21 cellular contexts compared by ENCODE assay signal in the genomic region with DNA sequence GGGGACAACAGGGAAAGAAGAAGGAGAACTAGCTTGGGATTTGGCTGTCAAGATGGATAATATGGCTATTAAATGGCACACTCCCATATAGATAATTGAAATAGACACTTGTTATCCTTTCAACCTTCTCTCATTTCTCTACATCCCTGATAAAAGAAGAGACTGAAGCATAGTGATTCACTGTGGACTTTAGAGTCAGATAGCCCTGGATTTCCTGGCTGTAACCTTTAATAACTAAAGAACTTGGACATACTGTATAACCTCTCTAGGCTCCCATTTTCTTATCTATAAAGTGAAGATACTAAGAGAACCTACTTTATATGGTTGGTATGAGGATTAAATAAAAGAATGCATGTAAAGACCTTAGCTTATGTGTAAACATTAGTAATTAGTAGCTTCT.
"Had no signal": no experiment of that assay in that cellular context is flagged by ENCODE, and none has a peak within 500 bp of the region (broad histone marks: within the 10 kb centered on the region; RNA-seq: fewer than 3 reads in every experiment).

No MANE protein-coding gene starts in this region.

- H3K9me3 ChIP-seq: heart left ventricle, lower lobe of right lung, right atrium auricular region, spleen, suprapubic skin, thoracic aorta, tibial artery, upper lobe of right lung had no signal

- H3K9ac ChIP-seq: parathyroid adenoma had no signal

- DNase-seq: heart left ventricle; islet precursor cell; left ventricle myocardium superior; lower lobe of right lung; mammary epithelial cell; mesenchymal stem cell; naive thymus-derived CD8-positive, alpha-beta T cell; nucleus accumbens; spleen; stimulated activated CD4-positive, alpha-beta T cell treated with anti-CD3 and anti-CD28 coated beads, Interleukin-4, amount 100 ng/mL, for 24 hours; stimulated activated naive CD4-positive, alpha-beta T cell; tibial artery; trophoblast cell; upper lobe of right lung had no signal

- H3K36me3 ChIP-seq: lower lobe of right lung, right atrium auricular region, suprapubic skin, thoracic aorta had no signal

- H2AFZ ChIP-seq: parathyroid adenoma had no signal

- H3K4me1 ChIP-seq: lower lobe of right lung, parathyroid adenoma, right atrium auricular region, spleen, suprapubic skin, tibial artery, upper lobe of right lung had no signal

- ATAC-seq: heart left ventricle; left ventricle myocardium superior; lower lobe of right lung; naive thymus-derived CD8-positive, alpha-beta T cell; sciatic nerve; stimulated activated effector memory CD8-positive, alpha-beta T cell treated with anti-CD3 and anti-CD28 coated beads, Interleukin-12 subunit alpha, Interleukin-12 subunit beta, amount 100 ng/mL, for 72 hours; upper lobe of right lung had no signal

- H3K4me3 ChIP-seq: heart left ventricle, lower lobe of right lung, right atrium auricular region, skin epidermis, spleen, suprapubic skin, thoracic aorta, tibial artery, upper lobe of right lung had no signal

- H3K27me3 ChIP-seq: heart left ventricle, right atrium auricular region, spleen, suprapubic skin, tibial artery, upper lobe of right lung had no signal

- H3K27ac ChIP-seq: heart left ventricle, lower lobe of right lung, parathyroid adenoma, right atrium auricular region, skin epidermis, spleen, suprapubic skin, thoracic aorta, tibial artery, upper lobe of right lung had no signal
